Comparison of ENCODE assay signal across 13 cellular contexts in the genomic region with DNA sequence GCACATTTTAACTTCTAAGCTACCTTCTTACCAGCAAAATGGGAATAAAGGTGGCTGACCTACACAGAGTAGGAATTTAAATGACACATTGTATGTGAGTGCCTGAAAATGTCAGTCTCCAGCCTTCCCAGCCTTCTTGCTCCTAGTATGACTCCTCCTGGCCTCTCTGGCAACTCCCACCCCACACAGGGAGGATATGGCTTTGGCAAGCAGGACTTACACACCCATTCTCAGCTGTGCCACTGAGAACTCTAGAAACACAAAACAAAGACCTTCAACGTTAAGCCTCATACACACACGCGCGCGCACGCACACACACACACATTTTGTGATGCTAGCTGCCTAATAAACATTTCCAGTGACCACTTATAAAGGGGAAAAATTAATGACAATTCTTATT.
DNase-seq lines count a peak whose midpoint lies in the region; ATAC-seq and TF ChIP-seq lines count a peak whose summit lies in the region.
"Had no signal": no experiment of that assay in that cellular context is flagged by ENCODE, and none has a peak within 500 bp of the region (broad histone marks: within the 10 kb centered on the region; RNA-seq: fewer than 3 reads in every experiment).

No MANE protein-coding gene starts in this region.

- H3K4me3 Mint-ChIP-seq in stimulated activated naive CD8-positive, alpha-beta T cell treated with anti-CD3 and anti-CD28 coated beads, Interleukin-15, Interleukin-2, amounts not matched to agents 100 ng/mL and 50 ng/mL, for 24 hours: no peak overlapping the region
- H3K4me3 Mint-ChIP-seq: activated B cell treated with CpG ODN at 0.5 μM for 24 hours; effector memory CD8-positive, alpha-beta T cell had no signal

- intact Hi-C loops in left lung (cut with DNase I) (no loop called here), aorta (cut with DNase I) (no loop called here)

- no peaks in the 10 kb centered on the region for H3K9me3 Mint-ChIP-seq in stimulated activated naive CD8-positive, alpha-beta T cell treated with anti-CD3 and anti-CD28 coated beads, Interleukin-15, Interleukin-2, amounts not matched to agents 100 ng/mL and 50 ng/mL, for 24 hours
- H3K9me3 Mint-ChIP-seq: activated B cell treated with CpG ODN at 0.5 μM for 24 hours; effector memory CD8-positive, alpha-beta T cell had no signal

- no peaks in the 10 kb centered on the region for H3K27me3 Mint-ChIP-seq in stimulated activated naive CD8-positive, alpha-beta T cell treated with anti-CD3 and anti-CD28 coated beads, Interleukin-15, Interleukin-2, amounts not matched to agents 100 ng/mL and 50 ng/mL, for 24 hours
- H3K27me3 Mint-ChIP-seq: activated B cell treated with CpG ODN at 0.5 μM for 24 hours; effector memory CD8-positive, alpha-beta T cell had no signal

- H3K9me3 ChIP-seq in left lung (no peaks in the 10 kb centered on the region), aorta (ENCODE audit: control insufficient read depth, low read length) (no peaks in the 10 kb centered on the region)
- H3K9me3 ChIP-seq: spleen had no signal

- no peaks in the 10 kb centered on the region for H3K27me3 ChIP-seq in left lung
- H3K27me3 ChIP-seq in aorta (ENCODE audit: control insufficient read depth in 1 of 2, insufficient read depth in 2 of 2, low read length in 1 of 2): no peaks in the 10 kb centered on the region
- H3K27me3 ChIP-seq: spleen had no signal

- H3K27ac Mint-ChIP-seq in stimulated activated naive CD8-positive, alpha-beta T cell treated with anti-CD3 and anti-CD28 coated beads, Interleukin-15, Interleukin-2, amounts not matched to agents 100 ng/mL and 50 ng/mL, for 24 hours: peak overlapping the region; percentile 56
- H3K27ac Mint-ChIP-seq: activated B cell treated with CpG ODN at 0.5 μM for 24 hours had no signal

- H3K4me3 ChIP-seq in left lung: no peak overlapping the region
- H3K4me3 ChIP-seq in aorta (ENCODE audit: low read length in 2 of 2): no peak overlapping the region
- H3K4me3 ChIP-seq: spleen had no signal

- no peak for ATAC-seq in stimulated activated naive CD8-positive, alpha-beta T cell treated with anti-CD3 and anti-CD28 coated beads, Interleukin-15, Interleukin-2, amounts not matched to agents 100 U/mL and 50 U/mL, for 24 hours
- ATAC-seq in left lung (peak; percentile 47), aorta (ENCODE audit: low FRiP score) (peak; percentile 48), HG02852 (IDR thresholded peaks at IDR 0.05; ENCODE audit: unreplicated experiment) (no peak), HG02798 (IDR thresholded peaks at IDR 0.05; ENCODE audit: poor library complexity, unreplicated experiment) (no peak)
- ATAC-seq: effector memory CD8-positive, alpha-beta T cell had no signal

- H3K36me3 ChIP-seq in left lung (no peaks in the 10 kb centered on the region), aorta (ENCODE audit: control insufficient read depth in 1 of 2, insufficient read depth in 2 of 2, low read length in 1 of 2) (no peaks in the 10 kb centered on the region)

- 74 to 81% methylated on average over 6 of the region's 6 CpGs for WGBS in aorta, 2 donors

- no peak for TF ChIP-seq CTCF in left lung (IDR thresholded peaks at IDR 0.05)

- H3K27ac ChIP-seq in left lung (peak overlapping the region; percentile 29 to 33), aorta (ENCODE audit: low read depth in 1 of 2, low read length in 2 of 2) (no peak overlapping the region)

- no peak for DNase-seq in stimulated activated naive CD8-positive, alpha-beta T cell treated with anti-CD3 and anti-CD28 coated beads, Interleukin-15, Interleukin-2, amounts not matched to agents 100 U/mL and 50 U/mL, for 24 hours
- DNase-seq in dermis blood vessel endothelial cell (peak; percentile 88), left lung (no peak), aorta (peak; percentile 56 to 76), T-helper 2 cell (no peak)
- DNase-seq: activated B cell treated with CpG ODN at 0.5 μM for 24 hours; effector memory CD8-positive, alpha-beta T cell; NCI-H1105; spleen; stimulated activated naive CD4-positive, alpha-beta T cell had no signal

- H3K36me3 Mint-ChIP-seq in stimulated activated naive CD8-positive, alpha-beta T cell treated with anti-CD3 and anti-CD28 coated beads, Interleukin-15, Interleukin-2, amounts not matched to agents 100 ng/mL and 50 ng/mL, for 24 hours (ENCODE audit: low read depth): peaks cover 7% of the 10 kb centered on the region

- H3K4me1 ChIP-seq in left lung: peaks cover 17 to 84% of the 10 kb centered on the region in 2 donors
- H3K4me1 ChIP-seq in aorta (ENCODE audit: control insufficient read depth in 1 of 2, insufficient read depth in 2 of 2, low read length in 2 of 2): peaks cover 5 to 11% of the 10 kb centered on the region in 2 donors

- peaks cover 41% of the 10 kb centered on the region for H3K4me1 Mint-ChIP-seq in stimulated activated naive CD8-positive, alpha-beta T cell treated with anti-CD3 and anti-CD28 coated beads, Interleukin-15, Interleukin-2, amounts not matched to agents 100 ng/mL and 50 ng/mL, for 24 hours (ENCODE audit: low read depth)

Comparison
In these comparisons a context has a peak if more than half of its experiments do, and no peak if none do; other contexts are left out.
1. ATAC-seq: peak in left lung (single experiment) and aorta (single experiment); none in stimulated activated naive CD8-positive, alpha-beta T cell treated with anti-CD3 and anti-CD28 coated beads, Interleukin-15, Interleukin-2, amounts not matched to agents 100 U/mL and 50 U/mL, for 24 hours (single experiment), HG02852 (single experiment) and HG02798 (single experiment).
2. DNase-seq: peak in dermis blood vessel endothelial cell (single experiment) and aorta (2 of 2); none in stimulated activated naive CD8-positive, alpha-beta T cell treated with anti-CD3 and anti-CD28 coated beads, Interleukin-15, Interleukin-2, amounts not matched to agents 100 U/mL and 50 U/mL, for 24 hours (single experiment), left lung (0 of 2) and T-helper 2 cell (0 of 5).
3. H3K27ac ChIP-seq: peak in left lung (2 of 2); none in aorta (0 of 2).